In the genomic region with DNA sequence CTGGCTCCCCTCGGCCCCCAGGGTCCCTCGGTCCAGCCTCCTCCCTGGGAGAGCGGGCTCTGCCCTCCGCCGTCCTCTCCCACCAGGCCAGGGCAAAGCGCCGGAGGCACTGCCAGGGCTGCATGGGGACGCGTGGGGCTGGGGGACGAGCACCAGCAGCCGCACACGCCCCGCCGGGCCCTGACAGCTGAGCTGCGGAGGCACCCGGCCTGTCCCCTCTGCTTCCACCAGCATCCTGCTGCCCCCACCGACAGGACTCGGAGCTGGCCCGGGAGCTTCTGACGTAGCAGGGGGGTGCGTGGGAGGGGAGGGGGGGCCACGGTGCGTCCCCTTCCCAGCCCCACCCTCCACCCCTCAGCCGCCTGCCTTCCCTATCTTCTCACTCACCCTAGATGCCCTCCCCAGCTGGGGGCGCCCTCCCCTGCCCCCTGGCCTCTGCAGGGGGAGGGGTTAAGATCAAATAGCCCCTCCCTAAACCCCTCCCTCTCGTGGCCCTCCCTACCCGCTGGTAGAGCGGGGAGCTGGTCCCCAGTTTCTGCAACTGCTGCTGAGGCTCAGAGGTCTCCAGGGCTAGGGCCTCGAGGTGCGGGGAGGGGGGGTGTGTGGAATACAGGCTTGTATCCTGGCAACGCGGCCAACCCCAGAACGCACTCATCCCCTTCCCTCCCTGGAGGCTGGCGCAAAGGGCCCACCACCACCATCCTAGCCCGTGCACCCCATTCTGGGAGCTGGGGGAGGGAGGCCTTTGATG, we compare ENCODE assay signal across 1 cellular context.
TF ChIP-seq lines count a peak whose summit lies in the region.

No MANE protein-coding gene starts in this region.

TF ChIP-seq in HepG2, 621 proteins besides CTCF, POLR2A, EP300 and RAD21 (continued from another document and continues in another):
- 0 out of 2 replicates have a peak, but pooled peaks have one; percentile 25 for TF ChIP-seq ZNF761 (CRISPR knock-in tag; conservative IDR thresholded peaks at IDR 0.05)
- TF ChIP-seq ZBTB7A (CRISPR knock-in tag; IDR thresholded peaks at IDR 0.05): 0 out of 2 replicates have a peak, but pooled peaks have one; percentile 14
- TF ChIP-seq, protein P1, sequence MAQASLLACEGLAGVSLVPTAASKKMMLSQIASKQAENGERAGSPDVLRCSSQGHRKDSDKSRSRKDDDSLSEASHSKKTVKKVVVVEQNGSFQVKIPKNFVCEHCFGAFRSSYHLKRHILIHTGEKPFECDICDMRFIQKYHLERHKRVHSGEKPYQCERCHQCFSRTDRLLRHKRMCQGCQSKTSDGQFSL (CRISPR knock-in tag; IDR thresholded peaks at IDR 0.05): peak; percentile 41; the same call in 1 of the 2 replicates
- no peak for TF ChIP-seq GLI4 (CRISPR knock-in tag; IDR thresholded peaks at IDR 0.05; ENCODE audit: borderline replicate concordance)
- TF ChIP-seq, protein P2, sequence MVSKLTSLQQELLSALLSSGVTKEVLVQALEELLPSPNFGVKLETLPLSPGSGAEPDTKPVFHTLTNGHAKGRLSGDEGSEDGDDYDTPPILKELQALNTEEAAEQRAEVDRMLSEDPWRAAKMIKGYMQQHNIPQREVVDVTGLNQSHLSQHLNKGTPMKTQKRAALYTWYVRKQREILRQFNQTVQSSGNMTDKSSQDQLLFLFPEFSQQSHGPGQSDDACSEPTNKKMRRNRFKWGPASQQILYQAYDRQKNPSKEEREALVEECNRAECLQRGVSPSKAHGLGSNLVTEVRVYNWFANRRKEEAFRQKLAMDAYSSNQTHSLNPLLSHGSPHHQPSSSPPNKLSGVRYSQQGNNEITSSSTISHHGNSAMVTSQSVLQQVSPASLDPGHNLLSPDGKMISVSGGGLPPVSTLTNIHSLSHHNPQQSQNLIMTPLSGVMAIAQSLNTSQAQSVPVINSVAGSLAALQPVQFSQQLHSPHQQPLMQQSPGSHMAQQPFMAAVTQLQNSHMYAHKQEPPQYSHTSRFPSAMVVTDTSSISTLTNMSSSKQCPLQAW (CRISPR knock-in tag; IDR thresholded peaks at IDR 0.05): peak; percentile 63
- no peak for TF ChIP-seq KLF13 (CRISPR knock-in tag; IDR thresholded peaks at IDR 0.05)
- peak; percentile 70 for TF ChIP-seq HNRNPH1 (optimal IDR thresholded peaks at IDR 0.05; ENCODE audit: low read depth, low read length)
- no peak for TF ChIP-seq ZZZ3 (CRISPR knock-in tag; IDR thresholded peaks at IDR 0.05; ENCODE audit: borderline replicate concordance)
- peak; percentile 34; the same call in 1 of the 2 replicates for TF ChIP-seq HIVEP1 (CRISPR knock-in tag; IDR thresholded peaks at IDR 0.05)
- 0 out of 2 replicates have a peak, but pooled peaks have one; percentile 35 for TF ChIP-seq LCORL (IDR thresholded peaks at IDR 0.05)
- peak; percentile 38; the same call in 1 of the 2 replicates for TF ChIP-seq LCORL (CRISPR knock-in tag; IDR thresholded peaks at IDR 0.05)
- TF ChIP-seq CHD4 (IDR thresholded peaks at IDR 0.05; ENCODE audit: borderline replicate concordance, low read length): peak; percentile 43; the same call in 1 of the 2 replicates
- TF ChIP-seq ELF3 (CRISPR knock-in tag; IDR thresholded peaks at IDR 0.05): 0 out of 2 replicates have a peak, but pooled peaks have one; percentile 10
- TF ChIP-seq, protein P3, sequence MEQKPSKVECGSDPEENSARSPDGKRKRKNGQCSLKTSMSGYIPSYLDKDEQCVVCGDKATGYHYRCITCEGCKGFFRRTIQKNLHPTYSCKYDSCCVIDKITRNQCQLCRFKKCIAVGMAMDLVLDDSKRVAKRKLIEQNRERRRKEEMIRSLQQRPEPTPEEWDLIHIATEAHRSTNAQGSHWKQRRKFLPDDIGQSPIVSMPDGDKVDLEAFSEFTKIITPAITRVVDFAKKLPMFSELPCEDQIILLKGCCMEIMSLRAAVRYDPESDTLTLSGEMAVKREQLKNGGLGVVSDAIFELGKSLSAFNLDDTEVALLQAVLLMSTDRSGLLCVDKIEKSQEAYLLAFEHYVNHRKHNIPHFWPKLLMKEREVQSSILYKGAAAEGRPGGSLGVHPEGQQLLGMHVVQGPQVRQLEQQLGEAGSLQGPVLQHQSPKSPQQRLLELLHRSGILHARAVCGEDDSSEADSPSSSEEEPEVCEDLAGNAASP (CRISPR knock-in tag; IDR thresholded peaks at IDR 0.05; ENCODE audit: borderline replicate concordance): peak; percentile 68; the same call in 1 of the 2 replicates
- TF ChIP-seq ZNF709 (CRISPR knock-in tag; IDR thresholded peaks at IDR 0.05): 0 out of 2 replicates have a peak, but pooled peaks have one; percentile 56
- TF ChIP-seq ZMYM2 (CRISPR knock-in tag; IDR thresholded peaks at IDR 0.05): peak; percentile 100
- TF ChIP-seq SP1 (IDR thresholded peaks at IDR 0.05): no peak
- TF ChIP-seq SP1 (CRISPR knock-in tag; IDR thresholded peaks at IDR 0.05): peak; percentile 69; the same call in 1 of the 2 replicates
- TF ChIP-seq ZBTB38 (CRISPR knock-in tag; IDR thresholded peaks at IDR 0.05): peak; percentile 77; the same call in 1 of the 2 replicates
- TF ChIP-seq HNRNPK (IDR thresholded peaks at IDR 0.05; ENCODE audit: low read depth, low read length, poor library complexity, severe bottlenecking): peak; percentile 74
- TF ChIP-seq HOXA3 (CRISPR knock-in tag; IDR thresholded peaks at IDR 0.05): peak; percentile 11; the same call in 1 of the 2 replicates
- TF ChIP-seq, protein P4, sequence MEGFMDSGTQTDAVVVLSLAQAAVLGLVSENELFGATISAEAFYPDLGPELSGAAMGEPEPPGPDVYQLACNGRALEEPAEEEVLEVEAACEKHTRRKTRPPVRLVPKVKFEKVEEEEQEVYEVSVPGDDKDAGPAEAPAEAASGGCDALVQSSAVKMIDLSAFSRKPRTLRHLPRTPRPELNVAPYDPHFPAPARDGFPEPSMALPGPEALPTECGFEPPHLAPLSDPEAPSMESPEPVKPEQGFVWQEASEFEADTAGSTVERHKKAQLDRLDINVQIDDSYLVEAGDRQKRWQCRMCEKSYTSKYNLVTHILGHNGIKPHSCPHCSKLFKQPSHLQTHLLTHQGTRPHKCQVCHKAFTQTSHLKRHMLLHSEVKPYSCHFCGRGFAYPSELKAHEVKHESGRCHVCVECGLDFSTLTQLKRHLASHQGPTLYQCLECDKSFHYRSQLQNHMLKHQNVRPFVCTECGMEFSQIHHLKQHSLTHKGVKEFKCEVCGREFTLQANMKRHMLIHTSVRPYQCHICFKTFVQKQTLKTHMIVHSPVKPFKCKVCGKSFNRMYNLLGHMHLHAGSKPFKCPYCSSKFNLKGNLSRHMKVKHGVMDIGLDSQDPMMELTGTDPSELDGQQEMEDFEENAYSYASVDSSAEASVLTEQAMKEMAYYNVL (CRISPR knock-in tag; IDR thresholded peaks at IDR 0.05; ENCODE audit: borderline replicate concordance): peak; percentile 75; the same call in 1 of the 2 replicates
- TF ChIP-seq POLR2AphosphoS2 (IDR thresholded peaks at IDR 0.05; ENCODE audit: low read depth, low read length): no peak
- peak; percentile 89 for TF ChIP-seq AKAP8 (CRISPR knock-in tag; IDR thresholded peaks at IDR 0.05)
- TF ChIP-seq SOX13 (IDR thresholded peaks at IDR 0.05): no peak
- peak in 1 of 2 experiments; percentile 23; a peak in 1 of 4 replicates for TF ChIP-seq SOX13 (CRISPR knock-in tag; conservative IDR thresholded peaks at IDR 0.05 in 1 of 2, IDR thresholded peaks at IDR 0.05 in 1 of 2)
- TF ChIP-seq PCBP1 (IDR thresholded peaks at IDR 0.05; ENCODE audit: borderline replicate concordance, low read depth, low read length): peak; percentile 96
- TF ChIP-seq THAP11 (CRISPR knock-in tag; IDR thresholded peaks at IDR 0.05): 0 out of 2 replicates have a peak, but pooled peaks have one; percentile 29
- TF ChIP-seq, protein P5, sequence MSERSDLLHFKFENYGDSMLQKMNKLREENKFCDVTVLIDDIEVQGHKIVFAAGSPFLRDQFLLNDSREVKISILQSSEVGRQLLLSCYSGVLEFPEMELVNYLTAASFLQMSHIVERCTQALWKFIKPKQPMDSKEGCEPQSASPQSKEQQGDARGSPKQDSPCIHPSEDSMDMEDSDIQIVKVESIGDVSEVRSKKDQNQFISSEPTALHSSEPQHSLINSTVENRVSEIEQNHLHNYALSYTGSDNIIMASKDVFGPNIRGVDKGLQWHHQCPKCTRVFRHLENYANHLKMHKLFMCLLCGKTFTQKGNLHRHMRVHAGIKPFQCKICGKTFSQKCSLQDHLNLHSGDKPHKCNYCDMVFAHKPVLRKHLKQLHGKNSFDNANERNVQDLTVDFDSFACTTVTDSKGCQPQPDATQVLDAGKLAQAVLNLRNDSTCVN (CRISPR knock-in tag; IDR thresholded peaks at IDR 0.05; ENCODE audit: borderline replicate concordance): peak; percentile 48; the same call in 1 of the 2 replicates
- TF ChIP-seq HMG20B (CRISPR knock-in tag; conservative IDR thresholded peaks at IDR 0.05): 0 out of 2 replicates have a peak, but pooled peaks have one; percentile 10
- TF ChIP-seq, protein P6, sequence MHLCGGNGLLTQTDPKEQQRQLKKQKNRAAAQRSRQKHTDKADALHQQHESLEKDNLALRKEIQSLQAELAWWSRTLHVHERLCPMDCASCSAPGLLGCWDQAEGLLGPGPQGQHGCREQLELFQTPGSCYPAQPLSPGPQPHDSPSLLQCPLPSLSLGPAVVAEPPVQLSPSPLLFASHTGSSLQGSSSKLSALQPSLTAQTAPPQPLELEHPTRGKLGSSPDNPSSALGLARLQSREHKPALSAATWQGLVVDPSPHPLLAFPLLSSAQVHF (CRISPR knock-in tag; IDR thresholded peaks at IDR 0.05): 0 out of 2 replicates have a peak, but pooled peaks have one; percentile 21
- TF ChIP-seq ZNF563 (CRISPR knock-in tag; IDR thresholded peaks at IDR 0.05): peak; percentile 66
- TF ChIP-seq, protein P7, sequence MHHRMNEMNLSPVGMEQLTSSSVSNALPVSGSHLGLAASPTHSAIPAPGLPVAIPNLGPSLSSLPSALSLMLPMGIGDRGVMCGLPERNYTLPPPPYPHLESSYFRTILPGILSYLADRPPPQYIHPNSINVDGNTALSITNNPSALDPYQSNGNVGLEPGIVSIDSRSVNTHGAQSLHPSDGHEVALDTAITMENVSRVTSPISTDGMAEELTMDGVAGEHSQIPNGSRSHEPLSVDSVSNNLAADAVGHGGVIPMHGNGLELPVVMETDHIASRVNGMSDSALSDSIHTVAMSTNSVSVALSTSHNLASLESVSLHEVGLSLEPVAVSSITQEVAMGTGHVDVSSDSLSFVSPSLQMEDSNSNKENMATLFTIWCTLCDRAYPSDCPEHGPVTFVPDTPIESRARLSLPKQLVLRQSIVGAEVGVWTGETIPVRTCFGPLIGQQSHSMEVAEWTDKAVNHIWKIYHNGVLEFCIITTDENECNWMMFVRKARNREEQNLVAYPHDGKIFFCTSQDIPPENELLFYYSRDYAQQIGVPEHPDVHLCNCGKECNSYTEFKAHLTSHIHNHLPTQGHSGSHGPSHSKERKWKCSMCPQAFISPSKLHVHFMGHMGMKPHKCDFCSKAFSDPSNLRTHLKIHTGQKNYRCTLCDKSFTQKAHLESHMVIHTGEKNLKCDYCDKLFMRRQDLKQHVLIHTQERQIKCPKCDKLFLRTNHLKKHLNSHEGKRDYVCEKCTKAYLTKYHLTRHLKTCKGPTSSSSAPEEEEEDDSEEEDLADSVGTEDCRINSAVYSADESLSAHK (CRISPR knock-in tag; IDR thresholded peaks at IDR 0.05; ENCODE audit: borderline replicate concordance): no peak
- TF ChIP-seq, protein P8, sequence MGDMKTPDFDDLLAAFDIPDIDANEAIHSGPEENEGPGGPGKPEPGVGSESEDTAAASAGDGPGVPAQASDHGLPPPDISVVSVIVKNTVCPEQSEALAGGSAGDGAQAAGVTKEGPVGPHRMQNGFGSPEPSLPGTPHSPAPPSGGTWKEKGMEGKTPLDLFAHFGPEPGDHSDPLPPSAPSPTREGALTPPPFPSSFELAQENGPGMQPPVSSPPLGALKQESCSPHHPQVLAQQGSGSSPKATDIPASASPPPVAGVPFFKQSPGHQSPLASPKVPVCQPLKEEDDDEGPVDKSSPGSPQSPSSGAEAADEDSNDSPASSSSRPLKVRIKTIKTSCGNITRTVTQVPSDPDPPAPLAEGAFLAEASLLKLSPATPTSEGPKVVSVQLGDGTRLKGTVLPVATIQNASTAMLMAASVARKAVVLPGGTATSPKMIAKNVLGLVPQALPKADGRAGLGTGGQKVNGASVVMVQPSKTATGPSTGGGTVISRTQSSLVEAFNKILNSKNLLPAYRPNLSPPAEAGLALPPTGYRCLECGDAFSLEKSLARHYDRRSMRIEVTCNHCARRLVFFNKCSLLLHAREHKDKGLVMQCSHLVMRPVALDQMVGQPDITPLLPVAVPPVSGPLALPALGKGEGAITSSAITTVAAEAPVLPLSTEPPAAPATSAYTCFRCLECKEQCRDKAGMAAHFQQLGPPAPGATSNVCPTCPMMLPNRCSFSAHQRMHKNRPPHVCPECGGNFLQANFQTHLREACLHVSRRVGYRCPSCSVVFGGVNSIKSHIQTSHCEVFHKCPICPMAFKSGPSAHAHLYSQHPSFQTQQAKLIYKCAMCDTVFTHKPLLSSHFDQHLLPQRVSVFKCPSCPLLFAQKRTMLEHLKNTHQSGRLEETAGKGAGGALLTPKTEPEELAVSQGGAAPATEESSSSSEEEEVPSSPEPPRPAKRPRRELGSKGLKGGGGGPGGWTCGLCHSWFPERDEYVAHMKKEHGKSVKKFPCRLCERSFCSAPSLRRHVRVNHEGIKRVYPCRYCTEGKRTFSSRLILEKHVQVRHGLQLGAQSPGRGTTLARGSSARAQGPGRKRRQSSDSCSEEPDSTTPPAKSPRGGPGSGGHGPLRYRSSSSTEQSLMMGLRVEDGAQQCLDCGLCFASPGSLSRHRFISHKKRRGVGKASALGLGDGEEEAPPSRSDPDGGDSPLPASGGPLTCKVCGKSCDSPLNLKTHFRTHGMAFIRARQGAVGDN (CRISPR knock-in tag; IDR thresholded peaks at IDR 0.05): peak; percentile 74
- TF ChIP-seq MYC (CRISPR knock-in tag; IDR thresholded peaks at IDR 0.05; ENCODE audit: borderline replicate concordance): no peak
- TF ChIP-seq ATRX (CRISPR knock-in tag; IDR thresholded peaks at IDR 0.05; ENCODE audit: borderline replicate concordance): no peak
- TF ChIP-seq, protein P9, sequence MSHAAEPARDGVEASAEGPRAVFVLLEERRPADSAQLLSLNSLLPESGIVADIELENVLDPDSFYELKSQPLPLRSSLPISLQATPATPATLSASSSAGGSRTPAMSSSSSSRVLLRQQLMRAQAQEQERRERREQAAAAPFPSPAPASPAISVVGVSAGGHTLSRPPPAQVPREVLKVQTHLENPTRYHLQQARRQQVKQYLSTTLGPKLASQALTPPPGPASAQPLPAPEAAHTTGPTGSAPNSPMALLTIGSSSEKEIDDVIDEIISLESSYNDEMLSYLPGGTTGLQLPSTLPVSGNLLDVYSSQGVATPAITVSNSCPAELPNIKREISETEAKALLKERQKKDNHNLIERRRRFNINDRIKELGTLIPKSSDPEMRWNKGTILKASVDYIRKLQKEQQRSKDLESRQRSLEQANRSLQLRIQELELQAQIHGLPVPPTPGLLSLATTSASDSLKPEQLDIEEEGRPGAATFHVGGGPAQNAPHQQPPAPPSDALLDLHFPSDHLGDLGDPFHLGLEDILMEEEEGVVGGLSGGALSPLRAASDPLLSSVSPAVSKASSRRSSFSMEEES (CRISPR knock-in tag; IDR thresholded peaks at IDR 0.05): 0 out of 2 replicates have a peak, but pooled peaks have one; percentile 8
- TF ChIP-seq, protein P10, sequence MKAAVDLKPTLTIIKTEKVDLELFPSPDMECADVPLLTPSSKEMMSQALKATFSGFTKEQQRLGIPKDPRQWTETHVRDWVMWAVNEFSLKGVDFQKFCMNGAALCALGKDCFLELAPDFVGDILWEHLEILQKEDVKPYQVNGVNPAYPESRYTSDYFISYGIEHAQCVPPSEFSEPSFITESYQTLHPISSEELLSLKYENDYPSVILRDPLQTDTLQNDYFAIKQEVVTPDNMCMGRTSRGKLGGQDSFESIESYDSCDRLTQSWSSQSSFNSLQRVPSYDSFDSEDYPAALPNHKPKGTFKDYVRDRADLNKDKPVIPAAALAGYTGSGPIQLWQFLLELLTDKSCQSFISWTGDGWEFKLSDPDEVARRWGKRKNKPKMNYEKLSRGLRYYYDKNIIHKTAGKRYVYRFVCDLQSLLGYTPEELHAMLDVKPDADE (CRISPR knock-in tag; IDR thresholded peaks at IDR 0.05): no peak
- peak; percentile 37; the same call in 1 of the 2 replicates for TF ChIP-seq STAG1 (CRISPR knock-in tag; IDR thresholded peaks at IDR 0.05)
- 0 out of 2 replicates have a peak, but pooled peaks have one; percentile 80 for TF ChIP-seq SNAI1 (CRISPR knock-in tag; IDR thresholded peaks at IDR 0.05; ENCODE audit: borderline replicate concordance)
